ENCODE assay signal across 27 cellular contexts in genomic region chr12:94749890-94750289, GRCh38.
"Had no signal": no experiment of that assay in that cellular context is flagged by ENCODE, and none has a peak within 500 bp of the region (broad histone marks: within the 10 kb centered on the region; RNA-seq: fewer than 3 reads in every experiment).

No MANE protein-coding gene starts in this region.

- H3K4me3 ChIP-seq: adrenal gland, body of pancreas, coronary artery, esophagus squamous epithelium had no signal

- H3K9me3 ChIP-seq: adrenal gland, body of pancreas, esophagus squamous epithelium had no signal

- H3K27me3 ChIP-seq: adrenal gland, body of pancreas, esophagus squamous epithelium had no signal

- FAIRE-seq: frontal cortex had no signal

- H3K27ac ChIP-seq: adrenal gland, body of pancreas, coronary artery, epithelial cell of prostate, esophagus squamous epithelium had no signal

- H3K36me3 ChIP-seq: adrenal gland, esophagus squamous epithelium had no signal

- DNase-seq: activated CD4-positive, alpha-beta memory T cell treated with anti-CD3 and anti-CD28 coated beads for 36 hours; activated CD4-positive, alpha-beta T cell treated with anti-CD3 and anti-CD28 coated beads for 36 hours; activated CD4-positive, alpha-beta T cell treated with anti-CD3 and anti-CD28 coated beads, Interleukin-2, amount 10 ng/mL, durations not matched to agents 24 days and 14 days; activated CD4-positive, CD25-positive, alpha-beta regulatory T cell; activated CD4-positive, CD25-positive, alpha-beta regulatory T cell treated with anti-CD3 and anti-CD28 coated beads, Interleukin-2, amount 50 U/mL, for 72 hours; activated CD8-positive, alpha-beta memory T cell treated with anti-CD3 and anti-CD28 coated beads, Interleukin-2, amount 10 ng/mL, durations not matched to agents 7 days and 5 days; activated CD8-positive, alpha-beta memory T cell treated with anti-CD3 and anti-CD28 coated beads, Interleukin-2, amount 50 U/mL, for 4 hours; activated CD8-positive, alpha-beta T cell treated with anti-CD3 and anti-CD28 coated beads, Interleukin-2, amount 10 ng/mL, durations not matched to agents 7 days and 5 days; activated effector memory CD4-positive, alpha-beta T cell treated with anti-CD3 and anti-CD28 coated beads, Interleukin-2, amount 50 U/mL, for 16 hours; activated naive CD4-positive, alpha-beta T cell treated with anti-CD3 and anti-CD28 coated beads for 36 hours; activated naive CD8-positive, alpha-beta T cell treated with anti-CD3 and anti-CD28 coated beads for 36 hours; activated naive CD8-positive, alpha-beta T cell treated with anti-CD3 and anti-CD28 coated beads, Interleukin-2, amount 50 U/mL, for 24 hours; activated T-cell treated with anti-CD3 and anti-CD28 coated beads, Interleukin-2, amount 50 U/mL, for 1 hour; activated T-cell treated with anti-CD3 and anti-CD28 coated beads, Interleukin-2, amount 50 U/mL, for 48 hours; adrenal gland; amygdala; aorta; body of pancreas; effector CD4-positive, alpha-beta T cell; effector memory CD8-positive, alpha-beta T cell; esophagus squamous epithelium; head of caudate nucleus; hippocampal formation; T-helper 2 cell had no signal

- ATAC-seq: activated CD4-positive, alpha-beta T cell treated with anti-CD3 and anti-CD28 coated beads for 36 hours; activated CD8-positive, alpha-beta memory T cell treated with anti-CD3 and anti-CD28 coated beads, Interleukin-2, amount 10 ng/mL, durations not matched to agents 7 days and 5 days; activated CD8-positive, alpha-beta T cell treated with anti-CD3 and anti-CD28 coated beads, Interleukin-2, amount 10 ng/mL, durations not matched to agents 7 days and 5 days; activated naive CD8-positive, alpha-beta T cell treated with anti-CD3 and anti-CD28 coated beads, Interleukin-2, amount 50 U/mL, for 24 hours; body of pancreas; effector memory CD8-positive, alpha-beta T cell had no signal

- H3K4me1 ChIP-seq: body of pancreas, esophagus squamous epithelium had no signal
